20 cellular contexts compared by ENCODE assay signal in the genomic region with DNA sequence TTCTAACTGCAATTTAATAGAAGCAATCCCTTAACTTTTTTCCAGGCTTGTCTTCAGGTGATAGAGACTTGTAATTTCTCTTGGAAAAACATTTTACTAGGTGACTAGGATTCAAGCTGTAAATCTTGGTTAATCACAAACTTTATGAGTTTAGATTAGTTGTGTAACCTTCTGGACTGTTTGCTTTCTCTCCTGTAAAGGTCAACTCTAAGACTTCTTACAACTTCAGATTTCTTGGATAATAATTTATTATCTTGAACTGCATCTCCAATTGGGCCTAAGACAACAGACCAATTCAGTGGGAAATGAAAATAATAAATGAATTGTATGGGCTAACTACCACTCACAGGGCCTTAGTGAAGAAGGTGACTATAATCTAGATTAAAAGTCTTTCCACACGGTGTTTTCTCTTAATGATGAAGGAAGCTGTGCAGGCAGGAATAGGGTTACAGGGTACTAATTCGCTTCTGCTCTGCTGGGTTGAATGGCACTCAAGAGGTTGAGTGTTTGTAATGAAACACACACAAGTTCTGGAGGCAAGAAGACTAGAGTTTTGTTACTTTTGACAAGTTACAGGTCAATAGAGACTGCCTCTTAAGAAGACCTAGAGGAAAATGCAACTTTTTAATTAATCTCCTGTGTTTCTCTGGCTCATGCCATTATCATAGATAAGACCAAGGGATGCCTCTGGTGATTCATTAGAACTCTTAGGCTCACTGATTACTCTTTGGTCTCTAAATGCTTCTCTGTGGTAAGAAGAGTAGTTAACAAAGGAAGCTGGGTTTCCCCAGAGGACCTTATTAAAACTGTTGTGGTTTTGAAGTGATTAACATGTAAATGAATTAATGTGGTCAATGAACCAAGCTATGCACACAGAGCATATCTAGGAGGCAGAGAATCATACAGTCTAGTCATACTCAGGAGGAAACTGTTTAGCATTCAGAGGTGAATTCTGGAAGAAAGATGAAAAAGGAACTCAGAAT. TPM values are rescaled to one million over a fixed set of nuclear protein-coding genes. Genes with fewer than 3 reads are reported as not detected.
DNase-seq lines count a peak whose midpoint lies in the region; ATAC-seq and TF ChIP-seq lines count a peak whose summit lies in the region.
"Had no signal": no experiment of that assay in that cellular context is flagged by ENCODE, and none has a peak within 500 bp of the region (broad histone marks: within the 10 kb centered on the region; RNA-seq: fewer than 3 reads in every experiment).

No MANE protein-coding gene starts in this region.

- H3K4me1 Mint-ChIP-seq in T-cell, result peaks cover 8 to 18% (median 11%) of the 10 kb centered on the region in 3 donors

- DNase-seq in stimulated activated CD4-positive, alpha-beta T cell treated with anti-CD3 and anti-CD28 coated beads, Interleukin-4, amount 100 ng/mL, for 24 hours, result peak; percentile 7
- no peak for DNase-seq in stimulated activated CD4-positive, alpha-beta T cell treated with anti-CD3 and anti-CD28 coated beads, Interleukin-4, amount 100 ng/mL, for 4 hours
- no peak for DNase-seq in T-cell
- DNase-seq in hepatocyte (ENCODE audit: low spot score), result no peak
- DNase-seq in upper lobe of right lung, result no peak
- no peak for DNase-seq in superior temporal gyrus (ENCODE audit: extremely low spot score)
- DNase-seq: activated effector memory CD4-positive, alpha-beta T cell treated with anti-CD3 and anti-CD28 coated beads, Interleukin-2, amount 50 U/mL, for 16 hours; effector memory CD4-positive, alpha-beta T cell; foreskin melanocyte; NCI-H146; NCI-H524 had no signal

- peaks cover 7 to 21% of the 10 kb centered on the region in 2 donors for H3K27me3 Mint-ChIP-seq in T-cell
- H3K27me3 Mint-ChIP-seq: progenitor cell of endocrine pancreas had no signal

- TF ChIP-seq CTCF in hepatocyte (IDR thresholded peaks at IDR 0.05; ENCODE audit: poor library complexity), result no peak
- no peak for TF ChIP-seq CTCF in upper lobe of right lung (IDR thresholded peaks at IDR 0.05)

- intact Hi-C loops in upper lobe of right lung (cut with DNase I), result no loop called here

- no peaks in the 10 kb centered on the region for H3K9me3 ChIP-seq in hepatocyte (ENCODE audit: low read depth)
- H3K9me3 ChIP-seq in upper lobe of right lung, result no peaks in the 10 kb centered on the region

- H4K20me1 ChIP-seq in hepatocyte (ENCODE audit: insufficient read depth, poor library complexity, severe bottlenecking), result no peaks in the 10 kb centered on the region

- H3K9me2 ChIP-seq in hepatocyte (replicated peaks; ENCODE audit: insufficient read depth), result no peaks in the 10 kb centered on the region

- CTCF ChIA-PET in T-cell (lab: Charles Lee), result interaction anchor here in 1 of 2 donors (0.7 to 1.0 kb wide), 2 partner anchors 20 to 853 kb away, joined by 3 to 4 read pairs; no protein-coding TSS in a partner anchor

- no peak overlapping the region for H2AFZ ChIP-seq in hepatocyte

- POLR2A ChIA-PET in T-cell (lab: Charles Lee), result no interaction called here

- H3K79me2 ChIP-seq in hepatocyte, result no peaks in the 10 kb centered on the region

- no peak overlapping the region for H3K27ac Mint-ChIP-seq in T-cell
- H3K27ac Mint-ChIP-seq: progenitor cell of endocrine pancreas had no signal

- H3K4me3 Mint-ChIP-seq in T-cell, result no peak overlapping the region

- peaks cover 8% of the 10 kb centered on the region for H3K4me1 ChIP-seq in hepatocyte (ENCODE audit: insufficient read depth)
- no peaks in the 10 kb centered on the region for H3K4me1 ChIP-seq in upper lobe of right lung

- no peaks in the 10 kb centered on the region for H3K27me3 ChIP-seq in hepatocyte
- no peaks in the 10 kb centered on the region for H3K27me3 ChIP-seq in upper lobe of right lung

- peak overlapping the region; percentile 55 for H3K27ac ChIP-seq in hepatocyte
- H3K27ac ChIP-seq in upper lobe of right lung, result no peak overlapping the region

- no peaks in the 10 kb centered on the region for H3K36me3 Mint-ChIP-seq in T-cell

- peaks cover 0 to 4% (median 0%) of the 10 kb centered on the region in 3 donors for H3K9me3 Mint-ChIP-seq in T-cell

- ATAC-seq in T-cell (replicated peaks in 1 of 4), result peak; percentile 61 to 73 (median 66)
- ATAC-seq in upper lobe of right lung, result peak; percentile 20
- ATAC-seq in HG02938 (IDR thresholded peaks at IDR 0.05; ENCODE audit: unreplicated experiment), result no peak
- ATAC-seq in GM19324 (IDR thresholded peaks at IDR 0.05; ENCODE audit: low FRiP score, unreplicated experiment), result no peak
- ATAC-seq: Panc1 had no signal

- H3K36me3 ChIP-seq in hepatocyte (replicated peaks; ENCODE audit: insufficient read depth, low read depth), result no peaks in the 10 kb centered on the region
- H3K36me3 ChIP-seq in upper lobe of right lung, result no peaks in the 10 kb centered on the region

- H3K4me3 ChIP-seq in hepatocyte (no peak overlapping the region), upper lobe of right lung (no peak overlapping the region)

- peak overlapping the region; percentile 42 for H3K4me2 ChIP-seq in hepatocyte

- WGBS in hepatocyte (ENCODE audit: low lambda C conversion rate, missing lambda C conversion rate), result 45% methylated on average over 2 of the region's 2 CpGs

RNA-seq across cellular contexts. Expression of gene OR4E1, which starts 30.0 kb away (rescaled TPM):
- total RNA-seq in T-cell (under 1 TPM in 1 of 5 donors, not detected in 4; 0.20 TPM), hepatocyte (0.03 and 0.44 TPM in 2 replicates), upper lobe of right lung (not detected)
- polyA plus RNA-seq in hepatocyte, result not detected in 2 replicates
- total RNA-seq: bronchial epithelial cell, G401, H1, progenitor cell of endocrine pancreas, urinary bladder had no signal
- polyA plus RNA-seq: BJ, H1, urinary bladder had no signal

RNA-seq across cellular contexts. Expression of gene OR4E2, which starts 50.0 kb away (rescaled TPM):
- total RNA-seq in T-cell (under 1 TPM in 1 of 5 donors, not detected in 4; 0.26 TPM), hepatocyte (not detected in 2 replicates), upper lobe of right lung (not detected)
- not detected in 2 replicates for polyA plus RNA-seq in hepatocyte
- total RNA-seq: bronchial epithelial cell, G401, H1, progenitor cell of endocrine pancreas, urinary bladder had no signal
- polyA plus RNA-seq: BJ, H1, urinary bladder had no signal

Comparison
In these comparisons a context has a peak if more than half of its experiments do, and no peak if none do; other contexts are left out.
1. ATAC-seq: peak in T-cell (4 of 4) and upper lobe of right lung (single experiment); none in HG02938 (single experiment) and GM19324 (single experiment).